16 cellular contexts compared by ENCODE assay signal in the genomic region with DNA sequence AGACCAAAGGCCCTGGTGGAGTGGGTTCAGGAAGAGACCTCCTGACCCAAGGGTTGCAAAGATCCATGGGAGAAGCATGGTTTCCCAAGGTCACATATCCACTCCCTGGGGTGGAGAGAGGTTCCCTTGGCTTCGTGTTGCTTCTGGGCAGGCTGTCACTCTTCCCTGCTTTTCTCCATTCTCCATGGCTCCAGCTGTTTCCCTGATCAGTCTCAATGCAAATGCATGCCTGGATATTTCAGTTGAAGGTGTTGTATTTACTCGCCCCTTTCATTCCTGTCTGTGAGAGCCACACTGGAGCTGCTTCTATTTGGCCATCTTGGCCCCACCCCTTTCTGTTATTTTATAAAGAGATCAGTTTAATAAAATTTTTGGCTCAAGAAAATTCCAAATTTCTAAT.
A peak's percentile ranks its signal among the peaks of the same experiment; 100 is the strongest.
DNase-seq lines count a peak whose midpoint lies in the region; FAIRE-seq and TF ChIP-seq lines count a peak whose summit lies in the region.
"Had no signal": no experiment of that assay in that cellular context is flagged by ENCODE, and none has a peak within 500 bp of the region (broad histone marks: within the 10 kb centered on the region; RNA-seq: fewer than 3 reads in every experiment).

No MANE protein-coding gene starts in this region.

- H3K79me1 ChIP-seq in H1 (ENCODE audit: low read depth, low read length) (no peaks in the 10 kb centered on the region), mesendoderm (ENCODE audit: low read length) (no peaks in the 10 kb centered on the region)

- H3K4me3 ChIP-seq in HUES48 (ENCODE audit: low read depth, low read length) (no peak overlapping the region), H1 (ENCODE audit: extremely low read depth in 1 of 4, insufficient read depth in 2 of 4, low read depth in 3 of 4, low read length in 4 of 4) (no peak overlapping the region), mesendoderm (ENCODE audit: low read length) (no peak overlapping the region), Karpas-422 (ENCODE audit: low read length) (no peak overlapping the region)
- H3K4me3 ChIP-seq: A549, BLaER1, GM12878, HAP-1 had no signal

- no peaks in the 10 kb centered on the region for H3K4me1 Mint-ChIP-seq in activated T-cell treated with anti-CD3 and anti-CD28 coated beads, Interleukin-2, amount 50 U/mL, for 24 hours (ENCODE audit: low read depth)

- TF ChIP-seq POLR2A in H1 (IDR thresholded peaks at IDR 0.05; ENCODE audit: control extremely low read depth in 1 of 2, low read depth in 2 of 2, low read length in 2 of 2) = no peak

- 0 out of 2 replicates have a peak overlapping the region, but pooled peaks have one; percentile 91 for H2BK20ac ChIP-seq in H1 (ENCODE audit: low read length)

- H4K5ac ChIP-seq in H1 (ENCODE audit: insufficient read length, low read depth, low read length) = no peak overlapping the region
- peak overlapping the region; percentile 98 for H4K5ac ChIP-seq in mesendoderm (ENCODE audit: low read length)

- H3K9ac ChIP-seq in HUES48 (ENCODE audit: low read depth, low read length) (no peak overlapping the region), H1 (replicated peaks in 1 of 4; ENCODE audit: extremely low read depth in 1 of 4, low read depth in 3 of 4, low read length in 3 of 4) (no peak overlapping the region), mesendoderm (ENCODE audit: low read length) (peak overlapping the region; percentile 32), Karpas-422 (ENCODE audit: low read length) (no peak overlapping the region)
- H3K9ac ChIP-seq: BLaER1 had no signal

- H3K27ac Mint-ChIP-seq in activated T-cell treated with anti-CD3 and anti-CD28 coated beads, Interleukin-2, amount 50 U/mL, for 24 hours = no peak overlapping the region
- H3K27ac Mint-ChIP-seq: CD8-positive, alpha-beta T cell had no signal

- peak overlapping the region; percentile 51; the same call in 1 of the 2 replicates for H2BK12ac ChIP-seq in H1 (ENCODE audit: low read depth, low read length)

- no peak for FAIRE-seq in H1 (lab: Jason Lieb, UNC)
- FAIRE-seq: A549, GM12878 had no signal

- H2BK15ac ChIP-seq in H1 (ENCODE audit: low read length) (no peak overlapping the region), mesendoderm (replicated peaks; ENCODE audit: low read depth) (no peak overlapping the region)

- H3K18ac ChIP-seq in H1 (ENCODE audit: extremely low read depth, low read length) = no peak overlapping the region
- H3K18ac ChIP-seq in mesendoderm (ENCODE audit: low read length) = peak overlapping the region; percentile 92

- peak overlapping the region; percentile 64; the same call in 1 of the 2 replicates for H2BK5ac ChIP-seq in H1 (ENCODE audit: low read depth, low read length)
- peak overlapping the region; percentile 100 for H2BK5ac ChIP-seq in mesendoderm (ENCODE audit: low read length)

- no peak for TF ChIP-seq EP300 in H1 (IDR thresholded peaks at IDR 0.05; ENCODE audit: borderline replicate concordance in 1 of 2, low read depth in 2 of 2, low read length in 2 of 2)

- H3K36me3 ChIP-seq in HUES48 (ENCODE audit: control insufficient read depth, insufficient read depth, low read length) (no peaks in the 10 kb centered on the region), H1 (ENCODE audit: control insufficient read depth in 2 of 4, insufficient read depth in 4 of 4, low read length in 3 of 4) (no peaks in the 10 kb centered on the region), mesendoderm (ENCODE audit: control insufficient read depth, insufficient read depth, low read length) (no peaks in the 10 kb centered on the region), Karpas-422 (ENCODE audit: insufficient read depth, low read length) (no peaks in the 10 kb centered on the region)
- H3K36me3 ChIP-seq: BLaER1, HAP-1 had no signal

- H2AK5ac ChIP-seq in H1 (ENCODE audit: low read depth, low read length) (no peak overlapping the region), mesendoderm (ENCODE audit: low read length) (peak overlapping the region; percentile 100)

- no peaks in the 10 kb centered on the region for H3K9me2 ChIP-seq in Karpas-422 (replicated peaks; ENCODE audit: insufficient read depth, low read length)

- DNase-seq in NCI-H526 (lab: John Stamatoyannopoulos, UW) (peak; percentile 11 to 12), NCI-H526 treated with DMSO at 0.1 percent for 48 hours (lab: John Stamatoyannopoulos, UW) (no peak), H1 (ENCODE audit: low read depth in 1 of 2, low spot score in 2 of 2) (no peak), mesendoderm (peak; percentile 64), AG08395 (ENCODE audit: low spot score) (no peak), Karpas-422 (no peak)
- no peak for DNase-seq in activated T-cell treated with anti-CD3 and anti-CD28 coated beads, Interleukin-2, amount 50 U/mL, for 24 hours
- DNase-seq: Calu3; CD8-positive, alpha-beta T cell; DMS79 treated with DMSO at 0.1 percent for 48 hours had no signal

- H2BK120ac ChIP-seq in H1 (replicated peaks; ENCODE audit: low read depth, low read length) = peak overlapping the region; percentile 90
- H2BK120ac ChIP-seq in mesendoderm (ENCODE audit: low read depth, low read length) = peak overlapping the region; percentile 90

- TF ChIP-seq CTCF in H1 (IDR thresholded peaks at IDR 0.05; ENCODE audit: control extremely low read depth in 1 of 3, insufficient read depth in 1 of 3, low read depth in 1 of 3, low read length in 3 of 3) = no peak

- H3K23me2 ChIP-seq in H1 (ENCODE audit: low read depth, low read length) = no peaks in the 10 kb centered on the region

- H3K27ac ChIP-seq in HUES48 (ENCODE audit: low read depth, low read length) (peak overlapping the region; percentile 59), H1 (ENCODE audit: low read depth, low read length) (no peak overlapping the region), mesendoderm (ENCODE audit: low read depth, low read length) (peak overlapping the region; percentile 82), Karpas-422 (ENCODE audit: low read length) (no peak overlapping the region)
- H3K27ac ChIP-seq: 22Rv1, A549, BLaER1 had no signal

- no peak overlapping the region for H3K4me3 Mint-ChIP-seq in activated T-cell treated with anti-CD3 and anti-CD28 coated beads, Interleukin-2, amount 50 U/mL, for 24 hours
- H3K4me3 Mint-ChIP-seq: CD8-positive, alpha-beta T cell had no signal

- 0 out of 2 replicates have a peak overlapping the region, but pooled peaks have one; percentile 30 for H2AFZ ChIP-seq in H1 (ENCODE audit: low read length)
- no peak overlapping the region for H2AFZ ChIP-seq in Karpas-422 (ENCODE audit: low read length)

- H3K27me3 ChIP-seq in HUES48 (ENCODE audit: control insufficient read depth, insufficient read depth, low read length) = no peaks in the 10 kb centered on the region
- H3K27me3 ChIP-seq in H1 (replicated peaks in 1 of 4; ENCODE audit: control insufficient read depth in 3 of 4, extremely low read depth in 1 of 4, insufficient read depth in 3 of 4, low read length in 3 of 4) = no peaks in the 10 kb centered on the region
- no peaks in the 10 kb centered on the region for H3K27me3 ChIP-seq in mesendoderm (ENCODE audit: insufficient read depth, low read length, poor library complexity)
- no peaks in the 10 kb centered on the region for H3K27me3 ChIP-seq in Karpas-422 (ENCODE audit: low read length)
- H3K27me3 ChIP-seq: BLaER1 had no signal

- H3K23ac ChIP-seq in H1 (ENCODE audit: insufficient read length) (no peak overlapping the region), mesendoderm (ENCODE audit: low read length) (peak overlapping the region; percentile 83)

- H3K4ac ChIP-seq in H1 (replicated peaks; ENCODE audit: insufficient read length, low read depth, low read length) (peak overlapping the region; percentile 23), mesendoderm (ENCODE audit: low read depth, low read length) (peak overlapping the region; percentile 98)

- H3K79me2 ChIP-seq in H1 (ENCODE audit: control insufficient read depth in 1 of 2, insufficient read depth in 2 of 2, low read length in 2 of 2) = no peaks in the 10 kb centered on the region
- H3K79me2 ChIP-seq in mesendoderm (ENCODE audit: control insufficient read depth, insufficient read depth, low read length) = no peaks in the 10 kb centered on the region
- H3K79me2 ChIP-seq in Karpas-422 (ENCODE audit: low read length) = no peaks in the 10 kb centered on the region

- H3K36me3 Mint-ChIP-seq in activated T-cell treated with anti-CD3 and anti-CD28 coated beads, Interleukin-2, amount 50 U/mL, for 24 hours (ENCODE audit: low read depth) = no peaks in the 10 kb centered on the region
- H3K36me3 Mint-ChIP-seq: CD8-positive, alpha-beta T cell had no signal

- no peaks in the 10 kb centered on the region for H3K9me3 ChIP-seq in HUES48 (ENCODE audit: control insufficient read depth, insufficient read depth, low read length)
- H3K9me3 ChIP-seq in H1 (ENCODE audit: insufficient read depth in 2 of 2, low read depth in 1 of 2, low read length in 1 of 2) = no peaks in the 10 kb centered on the region; a peak in 1 of 4 replicates
- H3K9me3 ChIP-seq in Karpas-422 (ENCODE audit: low read length) = no peaks in the 10 kb centered on the region
- H3K9me3 ChIP-seq: A549, BLaER1, HAP-1 had no signal

- no peaks in the 10 kb centered on the region for H3K27me3 Mint-ChIP-seq in activated T-cell treated with anti-CD3 and anti-CD28 coated beads, Interleukin-2, amount 50 U/mL, for 24 hours

- CTCF ChIA-PET in H1 (lab: Charles Lee; ENCODE audit: partially characterized antibody) = interaction anchor here (1.2 to 1.3 kb wide), 2 partner anchors 18 to 123 kb away, joined by 3 to 6 read pairs; no protein-coding TSS in a partner anchor

- H4K20me1 ChIP-seq in H1 (replicated peaks in 1 of 2; ENCODE audit: control insufficient read depth in 1 of 2, insufficient read depth in 2 of 2, low read length in 2 of 2) (no peaks in the 10 kb centered on the region), Karpas-422 (ENCODE audit: insufficient read depth, low read depth, low read length) (no peaks in the 10 kb centered on the region)
- H4K20me1 ChIP-seq: BLaER1 had no signal

- H3K4me1 ChIP-seq in HUES48 (ENCODE audit: control insufficient read depth, insufficient read depth, low read length) (peaks cover 26% of the 10 kb centered on the region), H1 (replicated peaks in 1 of 4; ENCODE audit: control insufficient read depth in 3 of 4, insufficient read depth in 4 of 4, low read length in 3 of 4) (peaks cover 0 to 7% (median 4%) of the 10 kb centered on the region in 4 experiments; a peak in 3 of 7 replicates), mesendoderm (ENCODE audit: control insufficient read depth, low read depth, low read length) (peaks cover 6% of the 10 kb centered on the region), Karpas-422 (ENCODE audit: low read length) (no peaks in the 10 kb centered on the region)
- H3K4me1 ChIP-seq: BLaER1, HAP-1 had no signal

- H4K91ac ChIP-seq in H1 (replicated peaks; ENCODE audit: insufficient read length, low read length) = peak overlapping the region; percentile 25

- WGBS in H1 (ENCODE audit: extremely low coverage in 1 of 2, insufficient coverage in 1 of 2, insufficient read length in 1 of 2, insufficient replicate concordance in 2 of 2, low coverage in 1 of 2, low lambda C conversion rate in 2 of 2, missing lambda C conversion rate in 1 of 2), 2 experiments = 78% methylated on average over 2 of the region's 2 CpGs; no CpG with 5 or more reads in 1 of the 2 experiments
- no CpG with 5 or more reads among the region's 2 CpGs for WGBS in mesendoderm (ENCODE audit: extremely low coverage, insufficient coverage, low lambda C conversion rate)

- no peaks in the 10 kb centered on the region for H3K9me3 Mint-ChIP-seq in activated T-cell treated with anti-CD3 and anti-CD28 coated beads, Interleukin-2, amount 50 U/mL, for 24 hours
- H3K9me3 Mint-ChIP-seq: CD8-positive, alpha-beta T cell had no signal

- H4K8ac ChIP-seq in H1 (ENCODE audit: extremely low read depth, insufficient read depth, low read length) = no peak overlapping the region
- H4K8ac ChIP-seq in mesendoderm (ENCODE audit: low read depth, low read length) = no peak overlapping the region

- H3K4me2 ChIP-seq in H1 (ENCODE audit: insufficient read depth in 1 of 2, low read depth in 2 of 2, low read length in 2 of 2) (no peak overlapping the region), mesendoderm (ENCODE audit: low read length) (no peak overlapping the region), Karpas-422 (ENCODE audit: low read depth, low read length, poor library complexity, severe bottlenecking) (no peak overlapping the region)
- H3K4me2 ChIP-seq: A549, BLaER1 had no signal

- no peak overlapping the region for H3K56ac ChIP-seq in H1 (replicated peaks; ENCODE audit: insufficient read length, low read depth, low read length)
- peak overlapping the region; percentile 89 for H3K56ac ChIP-seq in mesendoderm (ENCODE audit: low read length)

- TF ChIP-seq RAD21 in H1 (IDR thresholded peaks at IDR 0.05 in 1 of 2, conservative IDR thresholded peaks at IDR 0.05 in 1 of 2; ENCODE audit: low read depth in 2 of 2, low read length in 2 of 2) = no peak

- POLR2A ChIA-PET in H1 (lab: Charles Lee; ENCODE audit: partially characterized antibody) = no interaction called here

- H3K14ac ChIP-seq in H1 (ENCODE audit: insufficient read length) = no peak overlapping the region

Comparison
In these comparisons a context has a peak if more than half of its experiments do, and no peak if none do; other contexts are left out.
1. DNase-seq: peak in NCI-H526 (2 of 2) and mesendoderm (single experiment); none in NCI-H526 treated with DMSO at 0.1 percent for 48 hours (single experiment), H1 (0 of 2), AG08395 (single experiment), Karpas-422 (single experiment) and activated T-cell treated with anti-CD3 and anti-CD28 coated beads, Interleukin-2, amount 50 U/mL, for 24 hours (single experiment).
2. H3K27ac ChIP-seq: peak in HUES48 (single experiment) and mesendoderm (single experiment); none in H1 (single experiment) and Karpas-422 (single experiment).